Comparison of ENCODE assay signal across 8 cellular contexts in genomic region chr6:152301806-152302568, GRCh38.
A peak's percentile ranks its signal among the peaks of the same experiment; 100 is the strongest.
DNase-seq lines count a peak whose midpoint lies in the region; ATAC-seq and TF ChIP-seq lines count a peak whose summit lies in the region.

No MANE protein-coding gene starts in this region.

- H3K9me2 ChIP-seq in HCT116 (ENCODE audit: insufficient read depth) (no peaks in the 10 kb centered on the region), MM.1S (replicated peaks; ENCODE audit: insufficient read depth, low read length) (no peaks in the 10 kb centered on the region)

- RAD21 ChIA-PET in HCT116 (lab: Charles Lee; ENCODE audit: low non-redundant PET in 1 of 2, low total read pairs in 2 of 2, uncharacterized antibody in 2 of 2, unreplicated experiment in 2 of 2), result interaction anchor here in 1 of 2 experiments (0.8 kb wide), 1 partner anchor 654 kb away, joined by 3 read pairs; no protein-coding TSS in a partner anchor

- H4K20me1 ChIP-seq in HCT116 (ENCODE audit: insufficient read depth), result no peaks in the 10 kb centered on the region
- no peaks in the 10 kb centered on the region for H4K20me1 ChIP-seq in MM.1S (ENCODE audit: insufficient read depth, low read length)

- H3K36me3 ChIP-seq in HCT116 (ENCODE audit: control insufficient read depth in 1 of 2, insufficient read depth in 2 of 2, low read length in 2 of 2) (no peaks in the 10 kb centered on the region), MM.1S (replicated peaks; ENCODE audit: insufficient read depth, low read length) (no peaks in the 10 kb centered on the region), left ventricle myocardium inferior (peaks cover 58% of the 10 kb centered on the region), upper lobe of right lung (peaks cover 22% of the 10 kb centered on the region)

- peak overlapping the region; percentile 61 to 72 for H3K4me3 ChIP-seq in HCT116 (replicated peaks in 1 of 2; ENCODE audit: low read depth in 1 of 2, low read length in 2 of 2)
- peak overlapping the region; percentile 84 for H3K4me3 ChIP-seq in MM.1S (ENCODE audit: low read length)
- H3K4me3 ChIP-seq in left ventricle myocardium inferior, result peak overlapping the region; percentile 70
- H3K4me3 ChIP-seq in upper lobe of right lung, result peak overlapping the region; percentile 69

- H3K4me1 ChIP-seq in HCT116 (ENCODE audit: control insufficient read depth in 1 of 2, insufficient read depth in 2 of 2, low read length in 2 of 2) (peaks cover 0 to 11% of the 10 kb centered on the region in 2 experiments; a peak in 3 of 4 replicates), MM.1S (ENCODE audit: low read length) (no peaks in the 10 kb centered on the region; the same call in 1 of the 2 replicates), left ventricle myocardium inferior (peaks cover 44% of the 10 kb centered on the region), upper lobe of right lung (peaks cover 31% of the 10 kb centered on the region)

- H3K4me2 ChIP-seq in HCT116 (ENCODE audit: low read length) (peak overlapping the region; percentile 80), MM.1S (ENCODE audit: low read depth, low read length) (peak overlapping the region; percentile 91; the same call in 1 of the 2 replicates)

- H3K79me2 ChIP-seq in HCT116 (ENCODE audit: insufficient read depth, low read length), result no peaks in the 10 kb centered on the region
- peaks cover 23% of the 10 kb centered on the region for H3K79me2 ChIP-seq in MM.1S (ENCODE audit: low read length)

- no TSS peak for BruUV-seq in HCT116 (replicated peaks; lab: Mats Ljungman, UMichigan)

- H3K9me3 ChIP-seq in HCT116 (ENCODE audit: control insufficient read depth in 1 of 2, insufficient read depth in 1 of 2, low read depth in 1 of 2, low read length in 2 of 2), result no peaks in the 10 kb centered on the region
- H3K9me3 ChIP-seq in MM.1S (replicated peaks; ENCODE audit: insufficient read depth, low read length), result no peaks in the 10 kb centered on the region
- H3K9me3 ChIP-seq in left ventricle myocardium inferior (replicated peaks), result no peaks in the 10 kb centered on the region
- no peaks in the 10 kb centered on the region for H3K9me3 ChIP-seq in upper lobe of right lung

- ATAC-seq in HCT116 (peak; percentile 99), upper lobe of right lung (peak; percentile 97)

- H3K27ac ChIP-seq in HCT116 (ENCODE audit: low read depth, low read length) (peak overlapping the region; percentile 40), MM.1S (ENCODE audit: low read length) (peak overlapping the region; percentile 86; the same call in 1 of the 2 replicates), left ventricle myocardium inferior (replicated peaks) (peak overlapping the region; percentile 92), upper lobe of right lung (peak overlapping the region; percentile 87)

- H2AFZ ChIP-seq in HCT116 (ENCODE audit: low read depth, low read length, poor library complexity, severe bottlenecking) (peak overlapping the region; percentile 79), MM.1S (ENCODE audit: low read length) (peak overlapping the region; percentile 85)

- H3K27me3 ChIP-seq in HCT116 (ENCODE audit: insufficient read depth, low read length), result no peaks in the 10 kb centered on the region
- no peaks in the 10 kb centered on the region for H3K27me3 ChIP-seq in MM.1S (replicated peaks; ENCODE audit: insufficient read depth, low read length)
- no peaks in the 10 kb centered on the region for H3K27me3 ChIP-seq in left ventricle myocardium inferior (ENCODE audit: low read depth)
- H3K27me3 ChIP-seq in upper lobe of right lung, result no peaks in the 10 kb centered on the region

- peak; percentile 51 for TF ChIP-seq RAD21 in HCT116 (IDR thresholded peaks at IDR 0.05; ENCODE audit: low read depth)

- POLR2A ChIA-PET in HCT116 (lab: Charles Lee), result interaction anchor here (0.7 to 0.9 kb wide), 3 partner anchors 12 to 529 kb away, joined by 3 to 5 read pairs (median 3); no protein-coding TSS in a partner anchor

- TF ChIP-seq CTCF in HCT116 (IDR thresholded peaks at IDR 0.05 in 2 of 3, conservative IDR thresholded peaks at IDR 0.05 in 1 of 3; ENCODE audit: borderline replicate concordance in 1 of 3, insufficient read depth in 1 of 3, low read depth in 2 of 3, low read length in 2 of 3) (peak; percentile 5 to 44 (median 36); a peak in 3 of 6 replicates), MM.1S (IDR thresholded peaks at IDR 0.05; ENCODE audit: low read length) (peak; percentile 42), left ventricle myocardium inferior (IDR thresholded peaks at IDR 0.05; ENCODE audit: borderline replicate concordance) (peak; percentile 76), upper lobe of right lung (IDR thresholded peaks at IDR 0.05) (peak; percentile 67)

- intact Hi-C loops in HCT116 (cut with micrococcal nuclease), result no loop called here
- intact Hi-C loops in left ventricle myocardium inferior (cut with micrococcal nuclease), result no loop called here
- intact Hi-C loops in posterior vena cava (cut with DNase I), result no loop called here
- intact Hi-C loops in upper lobe of right lung (cut with DNase I), result no loop called here

- H3F3A ChIP-seq in MM.1S (ENCODE audit: insufficient read depth, low read length), result peaks cover 33% of the 10 kb centered on the region

- H3K9ac ChIP-seq in HCT116 (ENCODE audit: low read length) (peak overlapping the region; percentile 29), MM.1S (ENCODE audit: low read length) (peak overlapping the region; percentile 67)

- DNase-seq in GM04504 (ENCODE audit: low read depth), result peak; percentile 73
- DNase-seq in HCT116 (ENCODE audit: low read depth, low spot score), result peak; percentile 68
- peak; percentile 81 for DNase-seq in MM.1S
- peak; percentile 84 for DNase-seq in SW480 (ENCODE audit: low spot score)
- peak; percentile 87 for DNase-seq in amniotic epithelial cell (ENCODE audit: low read depth)
- DNase-seq in left ventricle myocardium inferior, result peak; percentile 89
- DNase-seq in posterior vena cava (ENCODE audit: low spot score), result peak; percentile 96
- peak; percentile 90 for DNase-seq in upper lobe of right lung

- no peak for TF ChIP-seq POLR2A in HCT116 (IDR thresholded peaks at IDR 0.05; ENCODE audit: borderline replicate concordance, extremely low read depth, insufficient read depth, insufficient read length)

- CTCF ChIA-PET in HCT116 (lab: Charles Lee), result interaction anchor here (1.0 to 2.4 kb wide), 8 partner anchors 9 to 537 kb away, joined by 3 to 7 read pairs (median 4); no protein-coding TSS in a partner anchor

TF ChIP-seq in HCT116, 20 proteins besides CTCF, POLR2A, EP300 and RAD21:
- TF ChIP-seq ELF1 (IDR thresholded peaks at IDR 0.05; ENCODE audit: borderline replicate concordance, low read depth) (no peak), EGR1 (IDR thresholded peaks at IDR 0.05; ENCODE audit: low read depth) (peak; percentile 83), MAX (IDR thresholded peaks at IDR 0.05) (peak; percentile 69), YY1 (IDR thresholded peaks at IDR 0.05; ENCODE audit: extremely low read depth, insufficient replicate concordance, low read depth, low read length) (peak; percentile 9), ZFX (IDR thresholded peaks at IDR 0.05) (no peak), TCF7L2 (IDR thresholded peaks at IDR 0.05; ENCODE audit: borderline replicate concordance, extremely low read depth, insufficient read depth, insufficient read length) (peak; percentile 70), EZH2 (IDR thresholded peaks at IDR 0.05) (no peak), CBX3 (IDR thresholded peaks at IDR 0.05; ENCODE audit: low read depth) (peak; percentile 74; the same call in 1 of the 2 replicates), SP1 (IDR thresholded peaks at IDR 0.05; ENCODE audit: low read depth) (peak; percentile 55), POLR2AphosphoS5 (IDR thresholded peaks at IDR 0.05; ENCODE audit: low read depth, low read length) (peak; percentile 37; the same call in 1 of the 2 replicates), SIN3A (IDR thresholded peaks at IDR 0.05; ENCODE audit: low read depth) (0 out of 2 replicates have a peak, but pooled peaks have one; percentile 46)
TF ChIP-seq in HCT116: peak in this region for 8.

Comparison
In these comparisons a context has a peak if more than half of its experiments do, and no peak if none do; other contexts are left out.
1. Peak in every context shown above with its lines: DNase-seq, ATAC-seq, H3K4me3 ChIP-seq and H3K27ac ChIP-seq.
2. H3K27ac ChIP-seq: peak in every context shown above with its lines; median percentile 92 in left ventricle myocardium inferior; 87 in upper lobe of right lung; 86 in MM.1S; 40 in HCT116.